Comparison of ENCODE assay signal across 8 cellular contexts in the genomic region with DNA sequence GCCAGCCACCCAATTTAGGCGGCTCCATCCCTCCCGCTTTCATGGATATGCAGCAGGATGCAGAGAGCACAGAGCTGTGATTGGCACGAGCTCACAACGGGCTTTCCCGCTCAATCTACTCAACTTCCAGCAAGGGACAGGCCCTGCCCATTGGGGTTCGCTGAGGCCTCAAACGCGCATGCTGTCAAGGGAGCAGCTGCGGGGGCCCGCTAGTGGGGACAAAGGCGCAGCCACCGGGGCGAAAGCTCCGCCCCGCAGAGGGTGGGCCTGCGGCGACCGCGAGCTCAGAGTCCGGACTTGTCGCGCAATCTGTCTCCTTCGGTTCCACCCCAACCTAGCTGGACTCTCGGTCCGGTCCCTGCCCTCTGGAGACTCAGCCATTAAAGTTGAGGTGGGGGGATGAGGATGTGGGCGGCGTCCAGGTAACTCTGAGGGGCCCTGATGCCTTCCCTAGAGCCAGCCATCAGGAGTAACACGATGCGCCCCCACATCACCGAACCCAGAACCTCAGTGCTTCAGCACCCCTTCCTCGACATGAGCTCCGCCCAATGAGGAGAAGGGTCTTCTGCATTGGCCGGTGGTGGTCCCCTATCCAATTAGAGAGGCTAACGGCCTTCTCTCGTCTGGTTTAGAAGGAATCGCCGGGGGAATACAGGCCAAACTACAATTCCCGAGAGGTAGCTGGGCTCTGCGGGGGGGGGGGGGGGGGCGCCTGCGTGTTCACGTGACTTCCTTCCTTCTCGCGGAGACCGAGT. TPM values are rescaled to one million over a fixed set of nuclear protein-coding genes. Genes with fewer than 3 reads are reported as not detected.
DNase-seq lines count a peak whose midpoint lies in the region; ATAC-seq and TF ChIP-seq lines count a peak whose summit lies in the region.

No MANE protein-coding gene starts in this region.

- H3K27me3 Mint-ChIP-seq in activated T-helper 17 cell treated with anti-CD3 and anti-CD28 coated beads, Interleukin-2, amount 50 U/mL, for 72 hours: no peaks in the 10 kb centered on the region
- H3K27me3 Mint-ChIP-seq in natural killer cell (ENCODE audit: low read depth in 2 of 2): no peaks in the 10 kb centered on the region

- H3K9me3 Mint-ChIP-seq in activated T-helper 17 cell treated with anti-CD3 and anti-CD28 coated beads, Interleukin-2, amount 50 U/mL, for 72 hours: no peaks in the 10 kb centered on the region
- no peaks in the 10 kb centered on the region for H3K9me3 Mint-ChIP-seq in natural killer cell

- H3K9ac ChIP-seq in HUES64 (ENCODE audit: low read depth, low read length): peak overlapping the region; percentile 84

- H3K27me3 ChIP-seq in HUES64 (ENCODE audit: insufficient read depth, low read length) (no peaks in the 10 kb centered on the region), Peyer's patch (no peaks in the 10 kb centered on the region)

- TF ChIP-seq CTCF in Peyer's patch (IDR thresholded peaks at IDR 0.05) (peak in 3 of 6 experiments; percentile 38 to 44 (median 40)), natural killer cell (IDR thresholded peaks at IDR 0.05) (no peak)

- H3K36me3 Mint-ChIP-seq in activated T-helper 17 cell treated with anti-CD3 and anti-CD28 coated beads, Interleukin-2, amount 50 U/mL, for 72 hours (ENCODE audit: low read depth): peaks cover 9% of the 10 kb centered on the region
- no peaks in the 10 kb centered on the region for H3K36me3 Mint-ChIP-seq in natural killer cell

- H3K4me3 ChIP-seq in HUES64 (ENCODE audit: low read length) (peak overlapping the region; percentile 64), Peyer's patch (peak overlapping the region; percentile 86 to 94 (median 92))

- H3K36me3 ChIP-seq in HUES64 (ENCODE audit: insufficient read depth, low read length) (no peaks in the 10 kb centered on the region), Peyer's patch (no peaks in the 10 kb centered on the region)

- peak overlapping the region; percentile 89 for H3K4me3 Mint-ChIP-seq in activated T-helper 17 cell treated with anti-CD3 and anti-CD28 coated beads, Interleukin-2, amount 50 U/mL, for 72 hours
- peak overlapping the region; percentile 88 for H3K4me3 Mint-ChIP-seq in natural killer cell

- WGBS in HUES64: under 1% methylated on average over 42 of the region's 45 CpGs

- no peaks in the 10 kb centered on the region for H3K9me3 ChIP-seq in HUES64 (ENCODE audit: insufficient read depth, low read depth, low read length)
- H3K9me3 ChIP-seq in Peyer's patch: no peaks in the 10 kb centered on the region

- peak; percentile 42 to 55 for TF ChIP-seq POLR2A in Peyer's patch (IDR thresholded peaks at IDR 0.05)

- DNase-seq in DMS 273 (lab: John Stamatoyannopoulos, UW; ENCODE audit: unreplicated experiment) (peak; percentile 92), Peyer's patch (peak; percentile 89 to 97 (median 95)), fibroblast of peridontal ligament (ENCODE audit: extremely low read depth) (peak; percentile 55), natural killer cell (peak; percentile 88)
- DNase-seq in stimulated activated naive CD4-positive, alpha-beta T cell treated with Interleukin-2 at 50 U/mL for 16 hours (lab: John Stamatoyannopoulos, UW): peak; percentile 86

- H3K4me1 ChIP-seq in HUES64 (ENCODE audit: insufficient read depth, low read length) (peaks cover 18% of the 10 kb centered on the region), Peyer's patch (peaks cover 21 to 67% (median 23%) of the 10 kb centered on the region in 4 donors)

- peak; percentile 55 for ATAC-seq in GM21390 (IDR thresholded peaks at IDR 0.05; ENCODE audit: unreplicated experiment)
- peak; percentile 63 for ATAC-seq in activated T-helper 17 cell treated with anti-CD3 and anti-CD28 coated beads, Interleukin-2, amount 50 U/mL, for 72 hours (replicated peaks)
- ATAC-seq in natural killer cell: peak; percentile 66 to 78 (median 67)

- H3K27ac ChIP-seq in HUES64 (ENCODE audit: low read depth, low read length) (peak overlapping the region; percentile 74), Peyer's patch (peak overlapping the region; percentile 97 to 99 (median 98))

- peaks cover 46% of the 10 kb centered on the region for H3K4me1 Mint-ChIP-seq in activated T-helper 17 cell treated with anti-CD3 and anti-CD28 coated beads, Interleukin-2, amount 50 U/mL, for 72 hours
- H3K4me1 Mint-ChIP-seq in natural killer cell: peaks cover 66 to 72% of the 10 kb centered on the region in 2 donors

- H3K27ac Mint-ChIP-seq in activated T-helper 17 cell treated with anti-CD3 and anti-CD28 coated beads, Interleukin-2, amount 50 U/mL, for 72 hours: peak overlapping the region; percentile 76
- H3K27ac Mint-ChIP-seq in natural killer cell: peak overlapping the region; percentile 81 to 90

- intact Hi-C loops in natural killer cell (cut with micrococcal nuclease): loop anchor here (2.0 to 10.0 kb wide), 3 partner anchors 22 to 230 kb away; a partner anchor contains a TSS

RNA-seq across cellular contexts. Expression of a gene that starts 0.5 kb away (rescaled TPM):
- 18.0 TPM for polyA plus RNA-seq in HUES64 (2013, experiment 1 of 2)
- polyA plus RNA-seq in HUES64 (2013, experiment 2 of 2): 20.7 TPM
- total RNA-seq in Peyer's patch: 10 to 100 TPM; 40.5 to 72.0 (median 61.0) TPM
- total RNA-seq in activated T-helper 17 cell treated with anti-CD3 and anti-CD28 coated beads, Interleukin-2, amount 50 U/mL, for 72 hours: 10 to 100 TPM; 71.1 to 78.1 TPM
- 100 to 1,000 TPM; 241 to 282 (median 263) TPM for total RNA-seq in natural killer cell

Comparison
In these comparisons a context has a peak if more than half of its experiments do, and no peak if none do; other contexts are left out.
1. Peak in every context shown above with its lines: DNase-seq, ATAC-seq, H3K4me3 ChIP-seq and H3K27ac ChIP-seq.